ENCODE assay signal across 1 cellular context in the genomic region with DNA sequence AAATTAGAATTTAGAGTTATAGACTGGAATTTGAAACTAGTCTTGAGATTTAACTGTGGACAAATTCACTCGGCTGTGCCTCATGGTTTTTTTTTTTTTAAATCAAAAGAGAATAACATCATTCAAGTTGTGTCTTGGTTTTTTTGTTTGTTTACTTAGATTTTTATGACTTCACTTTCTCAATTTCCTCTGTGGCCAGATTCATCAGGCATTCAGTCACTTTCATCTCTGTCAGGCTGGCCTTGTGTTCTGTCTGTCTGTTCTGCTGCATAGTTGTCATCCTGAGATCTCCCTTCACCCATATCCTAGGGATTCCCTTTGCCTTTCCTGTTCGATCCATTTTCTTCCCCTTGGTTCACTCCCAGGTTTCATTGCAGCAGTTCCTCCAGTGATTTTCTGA.
TF ChIP-seq lines count a peak whose summit lies in the region.

No MANE protein-coding gene starts in this region.

TF ChIP-seq in HEK293, 187 proteins besides CTCF, POLR2A, EP300 and RAD21 (continued from another document):
- TF ChIP-seq, protein P1, sequence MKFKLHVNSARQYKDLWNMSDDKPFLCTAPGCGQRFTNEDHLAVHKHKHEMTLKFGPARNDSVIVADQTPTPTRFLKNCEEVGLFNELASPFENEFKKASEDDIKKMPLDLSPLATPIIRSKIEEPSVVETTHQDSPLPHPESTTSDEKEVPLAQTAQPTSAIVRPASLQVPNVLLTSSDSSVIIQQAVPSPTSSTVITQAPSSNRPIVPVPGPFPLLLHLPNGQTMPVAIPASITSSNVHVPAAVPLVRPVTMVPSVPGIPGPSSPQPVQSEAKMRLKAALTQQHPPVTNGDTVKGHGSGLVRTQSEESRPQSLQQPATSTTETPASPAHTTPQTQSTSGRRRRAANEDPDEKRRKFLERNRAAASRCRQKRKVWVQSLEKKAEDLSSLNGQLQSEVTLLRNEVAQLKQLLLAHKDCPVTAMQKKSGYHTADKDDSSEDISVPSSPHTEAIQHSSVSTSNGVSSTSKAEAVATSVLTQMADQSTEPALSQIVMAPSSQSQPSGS (tag by site-specific recombination; IDR thresholded peaks at IDR 0.05; ENCODE audit: low read depth), result peak; percentile 26; the same call in 1 of the 2 replicates
- TF ChIP-seq ZBTB8A (tag by site-specific recombination; IDR thresholded peaks at IDR 0.05), result no peak
- TF ChIP-seq GFI1B (tag by site-specific recombination; IDR thresholded peaks at IDR 0.05), result peak; percentile 69
- no peak for TF ChIP-seq GLI2 (tag by site-specific recombination; IDR thresholded peaks at IDR 0.05; ENCODE audit: borderline replicate concordance, low read depth)
- 0 out of 2 replicates have a peak, but pooled peaks have one; percentile 32 for TF ChIP-seq ZNF10 (tag by site-specific recombination; IDR thresholded peaks at IDR 0.05)
- TF ChIP-seq ZNF302 (tag by site-specific recombination; IDR thresholded peaks at IDR 0.05; ENCODE audit: low read depth), result no peak
- peak; percentile 94 for TF ChIP-seq PRDM1 (tag by site-specific recombination; IDR thresholded peaks at IDR 0.05)
- no peak for TF ChIP-seq ZNF658 (tag by site-specific recombination; IDR thresholded peaks at IDR 0.05)
- TF ChIP-seq, protein P2, sequence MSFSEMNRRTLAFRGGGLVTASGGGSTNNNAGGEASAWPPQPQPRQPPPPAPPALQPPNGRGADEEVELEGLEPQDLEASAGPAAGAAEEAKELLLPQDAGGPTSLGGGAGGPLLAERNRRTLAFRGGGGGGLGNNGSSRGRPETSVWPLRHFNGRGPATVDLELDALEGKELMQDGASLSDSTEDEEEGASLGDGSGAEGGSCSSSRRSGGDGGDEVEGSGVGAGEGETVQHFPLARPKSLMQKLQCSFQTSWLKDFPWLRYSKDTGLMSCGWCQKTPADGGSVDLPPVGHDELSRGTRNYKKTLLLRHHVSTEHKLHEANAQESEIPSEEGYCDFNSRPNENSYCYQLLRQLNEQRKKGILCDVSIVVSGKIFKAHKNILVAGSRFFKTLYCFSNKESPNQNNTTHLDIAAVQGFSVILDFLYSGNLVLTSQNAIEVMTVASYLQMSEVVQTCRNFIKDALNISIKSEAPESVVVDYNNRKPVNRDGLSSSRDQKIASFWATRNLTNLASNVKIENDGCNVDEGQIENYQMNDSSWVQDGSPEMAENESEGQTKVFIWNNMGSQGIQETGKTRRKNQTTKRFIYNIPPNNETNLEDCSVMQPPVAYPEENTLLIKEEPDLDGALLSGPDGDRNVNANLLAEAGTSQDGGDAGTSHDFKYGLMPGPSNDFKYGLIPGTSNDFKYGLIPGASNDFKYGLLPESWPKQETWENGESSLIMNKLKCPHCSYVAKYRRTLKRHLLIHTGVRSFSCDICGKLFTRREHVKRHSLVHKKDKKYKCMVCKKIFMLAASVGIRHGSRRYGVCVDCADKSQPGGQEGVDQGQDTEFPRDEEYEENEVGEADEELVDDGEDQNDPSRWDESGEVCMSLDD (tag by site-specific recombination; IDR thresholded peaks at IDR 0.05), result no peak
- TF ChIP-seq ZNF112 (tag by site-specific recombination; IDR thresholded peaks at IDR 0.05), result no peak
- TF ChIP-seq, protein P3, sequence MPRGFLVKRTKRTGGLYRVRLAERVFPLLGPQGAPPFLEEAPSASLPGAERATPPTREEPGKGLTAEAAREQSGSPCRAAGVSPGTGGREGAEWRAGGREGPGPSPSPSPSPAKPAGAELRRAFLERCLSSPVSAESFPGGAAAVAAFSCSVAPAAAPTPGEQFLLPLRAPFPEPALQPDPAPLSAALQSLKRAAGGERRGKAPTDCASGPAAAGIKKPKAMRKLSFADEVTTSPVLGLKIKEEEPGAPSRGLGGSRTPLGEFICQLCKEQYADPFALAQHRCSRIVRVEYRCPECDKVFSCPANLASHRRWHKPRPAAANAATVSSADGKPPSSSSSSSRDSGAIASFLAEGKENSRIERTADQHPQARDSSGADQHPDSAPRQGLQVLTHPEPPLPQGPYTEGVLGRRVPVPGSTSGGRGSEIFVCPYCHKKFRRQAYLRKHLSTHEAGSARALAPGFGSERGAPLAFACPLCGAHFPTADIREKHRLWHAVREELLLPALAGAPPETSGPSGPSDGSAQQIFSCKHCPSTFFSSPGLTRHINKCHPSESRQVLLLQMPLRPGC (tag by site-specific recombination; IDR thresholded peaks at IDR 0.05), result peak; percentile 24; the same call in 1 of the 2 replicates
- TF ChIP-seq SP2 (tag by site-specific recombination; IDR thresholded peaks at IDR 0.05), result no peak
- TF ChIP-seq, protein P4, sequence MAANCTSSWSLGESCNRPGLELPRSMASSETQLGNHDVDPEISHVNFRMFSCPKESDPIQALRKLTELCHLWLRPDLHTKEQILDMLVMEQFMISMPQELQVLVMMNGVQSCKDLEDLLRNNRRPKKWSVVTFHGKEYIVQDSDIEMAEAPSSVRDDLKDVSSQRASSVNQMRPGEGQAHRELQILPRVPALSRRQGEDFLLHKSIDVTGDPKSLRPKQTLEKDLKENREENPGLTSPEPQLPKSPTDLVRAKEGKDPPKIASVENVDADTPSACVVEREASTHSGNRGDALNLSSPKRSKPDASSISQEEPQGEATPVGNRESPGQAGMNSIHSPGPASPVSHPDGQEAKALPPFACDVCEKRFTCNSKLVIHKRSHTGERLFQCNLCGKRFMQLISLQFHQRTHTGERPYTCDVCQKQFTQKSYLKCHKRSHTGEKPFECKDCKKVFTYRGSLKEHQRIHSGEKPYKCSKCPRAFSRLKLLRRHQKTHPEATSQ (tag by site-specific recombination; IDR thresholded peaks at IDR 0.05), result no peak
- TF ChIP-seq, protein P5, sequence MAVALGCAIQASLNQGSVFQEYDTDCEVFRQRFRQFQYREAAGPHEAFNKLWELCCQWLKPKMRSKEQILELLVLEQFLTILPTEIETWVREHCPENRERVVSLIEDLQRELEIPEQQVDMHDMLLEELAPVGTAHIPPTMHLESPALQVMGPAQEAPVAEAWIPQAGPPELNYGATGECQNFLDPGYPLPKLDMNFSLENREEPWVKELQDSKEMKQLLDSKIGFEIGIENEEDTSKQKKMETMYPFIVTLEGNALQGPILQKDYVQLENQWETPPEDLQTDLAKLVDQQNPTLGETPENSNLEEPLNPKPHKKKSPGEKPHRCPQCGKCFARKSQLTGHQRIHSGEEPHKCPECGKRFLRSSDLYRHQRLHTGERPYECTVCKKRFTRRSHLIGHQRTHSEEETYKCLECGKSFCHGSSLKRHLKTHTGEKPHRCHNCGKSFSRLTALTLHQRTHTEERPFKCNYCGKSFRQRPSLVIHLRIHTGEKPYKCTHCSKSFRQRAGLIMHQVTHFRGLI (tag by site-specific recombination; IDR thresholded peaks at IDR 0.05), result no peak
- TF ChIP-seq ZNF530 (tag by site-specific recombination; IDR thresholded peaks at IDR 0.05; ENCODE audit: low read depth), result no peak
- no peak for TF ChIP-seq ZNF654 (tag by site-specific recombination; IDR thresholded peaks at IDR 0.05; ENCODE audit: low read depth)
- TF ChIP-seq, protein P6, sequence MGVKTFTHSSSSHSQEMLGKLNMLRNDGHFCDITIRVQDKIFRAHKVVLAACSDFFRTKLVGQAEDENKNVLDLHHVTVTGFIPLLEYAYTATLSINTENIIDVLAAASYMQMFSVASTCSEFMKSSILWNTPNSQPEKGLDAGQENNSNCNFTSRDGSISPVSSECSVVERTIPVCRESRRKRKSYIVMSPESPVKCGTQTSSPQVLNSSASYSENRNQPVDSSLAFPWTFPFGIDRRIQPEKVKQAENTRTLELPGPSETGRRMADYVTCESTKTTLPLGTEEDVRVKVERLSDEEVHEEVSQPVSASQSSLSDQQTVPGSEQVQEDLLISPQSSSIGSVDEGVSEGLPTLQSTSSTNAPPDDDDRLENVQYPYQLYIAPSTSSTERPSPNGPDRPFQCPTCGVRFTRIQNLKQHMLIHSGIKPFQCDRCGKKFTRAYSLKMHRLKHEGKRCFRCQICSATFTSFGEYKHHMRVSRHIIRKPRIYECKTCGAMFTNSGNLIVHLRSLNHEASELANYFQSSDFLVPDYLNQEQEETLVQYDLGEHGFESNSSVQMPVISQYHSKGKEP (tag by site-specific recombination; IDR thresholded peaks at IDR 0.05), result no peak
- no peak for TF ChIP-seq ZNF19 (tag by site-specific recombination; IDR thresholded peaks at IDR 0.05; ENCODE audit: low read depth)
- TF ChIP-seq, protein P7, sequence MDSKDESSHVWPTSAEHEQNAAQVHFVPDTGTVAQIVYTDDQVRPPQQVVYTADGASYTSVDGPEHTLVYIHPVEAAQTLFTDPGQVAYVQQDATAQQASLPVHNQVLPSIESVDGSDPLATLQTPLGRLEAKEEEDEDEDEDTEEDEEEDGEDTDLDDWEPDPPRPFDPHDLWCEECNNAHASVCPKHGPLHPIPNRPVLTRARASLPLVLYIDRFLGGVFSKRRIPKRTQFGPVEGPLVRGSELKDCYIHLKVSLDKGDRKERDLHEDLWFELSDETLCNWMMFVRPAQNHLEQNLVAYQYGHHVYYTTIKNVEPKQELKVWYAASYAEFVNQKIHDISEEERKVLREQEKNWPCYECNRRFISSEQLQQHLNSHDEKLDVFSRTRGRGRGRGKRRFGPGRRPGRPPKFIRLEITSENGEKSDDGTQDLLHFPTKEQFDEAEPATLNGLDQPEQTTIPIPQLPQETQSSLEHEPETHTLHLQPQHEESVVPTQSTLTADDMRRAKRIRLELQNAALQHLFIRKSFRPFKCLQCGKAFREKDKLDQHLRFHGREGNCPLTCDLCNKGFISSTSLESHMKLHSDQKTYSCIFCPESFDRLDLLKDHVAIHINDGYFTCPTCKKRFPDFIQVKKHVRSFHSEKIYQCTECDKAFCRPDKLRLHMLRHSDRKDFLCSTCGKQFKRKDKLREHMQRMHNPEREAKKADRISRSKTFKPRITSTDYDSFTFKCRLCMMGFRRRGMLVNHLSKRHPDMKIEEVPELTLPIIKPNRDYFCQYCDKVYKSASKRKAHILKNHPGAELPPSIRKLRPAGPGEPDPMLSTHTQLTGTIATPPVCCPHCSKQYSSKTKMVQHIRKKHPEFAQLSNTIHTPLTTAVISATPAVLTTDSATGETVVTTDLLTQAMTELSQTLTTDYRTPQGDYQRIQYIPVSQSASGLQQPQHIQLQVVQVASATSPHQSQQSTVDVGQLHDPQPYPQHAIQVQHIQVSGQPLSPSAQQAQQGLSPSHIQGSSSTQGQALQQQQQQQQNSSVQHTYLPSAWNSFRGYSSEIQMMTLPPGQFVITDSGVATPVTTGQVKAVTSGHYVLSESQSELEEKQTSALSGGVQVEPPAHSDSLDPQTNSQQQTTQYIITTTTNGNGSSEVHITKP (tag by site-specific recombination; IDR thresholded peaks at IDR 0.05), result peak; percentile 18; the same call in 1 of the 2 replicates
- no peak for TF ChIP-seq ZNF837 (tag by site-specific recombination; IDR thresholded peaks at IDR 0.05)
- TF ChIP-seq KLF10 (tag by site-specific recombination; IDR thresholded peaks at IDR 0.05), result no peak
- TF ChIP-seq, protein P8, sequence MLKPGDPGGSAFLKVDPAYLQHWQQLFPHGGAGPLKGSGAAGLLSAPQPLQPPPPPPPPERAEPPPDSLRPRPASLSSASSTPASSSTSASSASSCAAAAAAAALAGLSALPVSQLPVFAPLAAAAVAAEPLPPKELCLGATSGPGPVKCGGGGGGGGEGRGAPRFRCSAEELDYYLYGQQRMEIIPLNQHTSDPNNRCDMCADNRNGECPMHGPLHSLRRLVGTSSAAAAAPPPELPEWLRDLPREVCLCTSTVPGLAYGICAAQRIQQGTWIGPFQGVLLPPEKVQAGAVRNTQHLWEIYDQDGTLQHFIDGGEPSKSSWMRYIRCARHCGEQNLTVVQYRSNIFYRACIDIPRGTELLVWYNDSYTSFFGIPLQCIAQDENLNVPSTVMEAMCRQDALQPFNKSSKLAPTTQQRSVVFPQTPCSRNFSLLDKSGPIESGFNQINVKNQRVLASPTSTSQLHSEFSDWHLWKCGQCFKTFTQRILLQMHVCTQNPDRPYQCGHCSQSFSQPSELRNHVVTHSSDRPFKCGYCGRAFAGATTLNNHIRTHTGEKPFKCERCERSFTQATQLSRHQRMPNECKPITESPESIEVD (tag by site-specific recombination; IDR thresholded peaks at IDR 0.05), result peak; percentile 86
- TF ChIP-seq ZNF24 (tag by site-specific recombination; IDR thresholded peaks at IDR 0.05), result no peak; the same call in 1 of the 2 replicates
- TF ChIP-seq, protein P9, sequence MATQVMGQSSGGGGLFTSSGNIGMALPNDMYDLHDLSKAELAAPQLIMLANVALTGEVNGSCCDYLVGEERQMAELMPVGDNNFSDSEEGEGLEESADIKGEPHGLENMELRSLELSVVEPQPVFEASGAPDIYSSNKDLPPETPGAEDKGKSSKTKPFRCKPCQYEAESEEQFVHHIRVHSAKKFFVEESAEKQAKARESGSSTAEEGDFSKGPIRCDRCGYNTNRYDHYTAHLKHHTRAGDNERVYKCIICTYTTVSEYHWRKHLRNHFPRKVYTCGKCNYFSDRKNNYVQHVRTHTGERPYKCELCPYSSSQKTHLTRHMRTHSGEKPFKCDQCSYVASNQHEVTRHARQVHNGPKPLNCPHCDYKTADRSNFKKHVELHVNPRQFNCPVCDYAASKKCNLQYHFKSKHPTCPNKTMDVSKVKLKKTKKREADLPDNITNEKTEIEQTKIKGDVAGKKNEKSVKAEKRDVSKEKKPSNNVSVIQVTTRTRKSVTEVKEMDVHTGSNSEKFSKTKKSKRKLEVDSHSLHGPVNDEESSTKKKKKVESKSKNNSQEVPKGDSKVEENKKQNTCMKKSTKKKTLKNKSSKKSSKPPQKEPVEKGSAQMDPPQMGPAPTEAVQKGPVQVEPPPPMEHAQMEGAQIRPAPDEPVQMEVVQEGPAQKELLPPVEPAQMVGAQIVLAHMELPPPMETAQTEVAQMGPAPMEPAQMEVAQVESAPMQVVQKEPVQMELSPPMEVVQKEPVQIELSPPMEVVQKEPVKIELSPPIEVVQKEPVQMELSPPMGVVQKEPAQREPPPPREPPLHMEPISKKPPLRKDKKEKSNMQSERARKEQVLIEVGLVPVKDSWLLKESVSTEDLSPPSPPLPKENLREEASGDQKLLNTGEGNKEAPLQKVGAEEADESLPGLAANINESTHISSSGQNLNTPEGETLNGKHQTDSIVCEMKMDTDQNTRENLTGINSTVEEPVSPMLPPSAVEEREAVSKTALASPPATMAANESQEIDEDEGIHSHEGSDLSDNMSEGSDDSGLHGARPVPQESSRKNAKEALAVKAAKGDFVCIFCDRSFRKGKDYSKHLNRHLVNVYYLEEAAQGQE (tag by site-specific recombination; IDR thresholded peaks at IDR 0.05), result no peak
- TF ChIP-seq MYNN (tag by site-specific recombination; IDR thresholded peaks at IDR 0.05; ENCODE audit: borderline replicate concordance), result no peak
- peak; percentile 78 for TF ChIP-seq ZBTB17 (tag by site-specific recombination; IDR thresholded peaks at IDR 0.05)
- TF ChIP-seq ZIC2 (tag by site-specific recombination; IDR thresholded peaks at IDR 0.05), result no peak
- TF ChIP-seq ZNF214 (tag by site-specific recombination; IDR thresholded peaks at IDR 0.05; ENCODE audit: borderline replicate concordance), result no peak
- no peak for TF ChIP-seq ZNF544 (tag by site-specific recombination; IDR thresholded peaks at IDR 0.05)
TF ChIP-seq in HEK293: peak in this region for 18.
